ENCODE assay signal across 8 cellular contexts in genomic region chr9:2087500-2088313, GRCh38.
A peak's percentile ranks its signal among the peaks of the same experiment; 100 is the strongest.
DNase-seq lines count a peak whose midpoint lies in the region; ATAC-seq and TF ChIP-seq lines count a peak whose summit lies in the region.

No MANE protein-coding gene starts in this region.

- no peak overlapping the region for H3K4me2 ChIP-seq in hepatocyte

- H3K36me3 Mint-ChIP-seq in CD4-positive, CD25-positive, alpha-beta regulatory T cell, result peaks cover 68% of the 10 kb centered on the region
- peaks cover 67% of the 10 kb centered on the region for H3K36me3 Mint-ChIP-seq in activated CD8-positive, alpha-beta T cell treated with anti-CD3 and anti-CD28 coated beads for 36 hours (ENCODE audit: low read depth)

- H3K27ac Mint-ChIP-seq in CD4-positive, CD25-positive, alpha-beta regulatory T cell, result peak overlapping the region in 2 of 3 donors; percentile 30 to 53
- peak overlapping the region; percentile 31 for H3K27ac Mint-ChIP-seq in activated CD8-positive, alpha-beta T cell treated with anti-CD3 and anti-CD28 coated beads for 36 hours

- no peaks in the 10 kb centered on the region for H3K4me1 ChIP-seq in CD4-positive, CD25-positive, alpha-beta regulatory T cell (ENCODE audit: control insufficient read depth, insufficient read depth, low read length, poor library complexity, severe bottlenecking)
- H3K4me1 ChIP-seq in hepatocyte (ENCODE audit: insufficient read depth), result no peaks in the 10 kb centered on the region

- no peaks in the 10 kb centered on the region for H3K27me3 ChIP-seq in CD4-positive, CD25-positive, alpha-beta regulatory T cell (ENCODE audit: control insufficient read depth, insufficient read depth, low read length)
- no peaks in the 10 kb centered on the region for H3K27me3 ChIP-seq in hepatocyte

- POLR2A ChIA-PET in activated CD8-positive, alpha-beta T cell treated with anti-CD3 and anti-CD28 coated beads for 36 hours (lab: Charles Lee), result interaction anchor here (0.6 to 1.3 kb wide), 4 partner anchors 32 to 76 kb away, joined by 4 read pairs; partner anchors contain the start of gene SMARCA2

- no peak overlapping the region for H3K4me3 Mint-ChIP-seq in CD4-positive, CD25-positive, alpha-beta regulatory T cell
- H3K4me3 Mint-ChIP-seq in activated CD8-positive, alpha-beta T cell treated with anti-CD3 and anti-CD28 coated beads for 36 hours, result no peak overlapping the region

- no peaks in the 10 kb centered on the region for H4K20me1 ChIP-seq in hepatocyte (ENCODE audit: insufficient read depth, poor library complexity, severe bottlenecking)

- no peaks in the 10 kb centered on the region for H3K9me2 ChIP-seq in hepatocyte (replicated peaks; ENCODE audit: insufficient read depth)

- peaks cover 91% of the 10 kb centered on the region for H3K36me3 ChIP-seq in CD4-positive, CD25-positive, alpha-beta regulatory T cell (ENCODE audit: control insufficient read depth, insufficient read depth, low read length)
- H3K36me3 ChIP-seq in hepatocyte (replicated peaks; ENCODE audit: insufficient read depth, low read depth), result peaks cover 6% of the 10 kb centered on the region

- DNase-seq in CD4-positive, CD25-positive, alpha-beta regulatory T cell, result peak in 2 of 3 donors; percentile 65 to 72
- DNase-seq in NCI-H187 treated with DMSO at 0.1 percent for 48 hours (lab: John Stamatoyannopoulos, UW) (peak; percentile 5), hepatocyte (ENCODE audit: low spot score) (peak; percentile 33), stromal cell of bone marrow (ENCODE audit: low read depth) (peak; percentile 44), islet precursor cell (no peak)
- peak; percentile 37 for DNase-seq in activated CD8-positive, alpha-beta T cell treated with anti-CD3 and anti-CD28 coated beads for 36 hours

- intact Hi-C loops in activated CD8-positive, alpha-beta T cell treated with anti-CD3 and anti-CD28 coated beads for 36 hours (cut with micrococcal nuclease), result loop anchor here (5.0 to 10.0 kb wide), 2 partner anchors 145 to 383 kb away; no protein-coding TSS in a partner anchor

- CTCF ChIA-PET in activated CD8-positive, alpha-beta T cell treated with anti-CD3 and anti-CD28 coated beads for 36 hours (lab: Charles Lee), result interaction anchor here (0.7 to 3.1 kb wide), 45 partner anchors 9 to 408 kb away, joined by 3 to 25 read pairs (median 4); partner anchors contain the start of gene SMARCA2

- peak; percentile 80 for TF ChIP-seq CTCF in activated CD8-positive, alpha-beta T cell treated with anti-CD3 and anti-CD28 coated beads for 36 hours (IDR thresholded peaks at IDR 0.05)
- peak; percentile 57 for TF ChIP-seq CTCF in hepatocyte (IDR thresholded peaks at IDR 0.05; ENCODE audit: poor library complexity)

- peaks cover 6 to 21% (median 10%) of the 10 kb centered on the region in 4 donors for H3K4me1 Mint-ChIP-seq in CD4-positive, CD25-positive, alpha-beta regulatory T cell
- peaks cover 22% of the 10 kb centered on the region for H3K4me1 Mint-ChIP-seq in activated CD8-positive, alpha-beta T cell treated with anti-CD3 and anti-CD28 coated beads for 36 hours (ENCODE audit: low read depth)

- ATAC-seq in CD4-positive, CD25-positive, alpha-beta regulatory T cell (ENCODE audit: low read depth in 2 of 2), result peak; percentile 77 to 92
- ATAC-seq in GM18498 (IDR thresholded peaks at IDR 0.05; ENCODE audit: unreplicated experiment) (peak; percentile 87), HG02763 (IDR thresholded peaks at IDR 0.05; ENCODE audit: unreplicated experiment) (peak; percentile 70)
- peak; percentile 98 for ATAC-seq in activated CD8-positive, alpha-beta T cell treated with anti-CD3 and anti-CD28 coated beads for 36 hours

- no peaks in the 10 kb centered on the region for H3K9me3 Mint-ChIP-seq in CD4-positive, CD25-positive, alpha-beta regulatory T cell
- no peaks in the 10 kb centered on the region for H3K9me3 Mint-ChIP-seq in activated CD8-positive, alpha-beta T cell treated with anti-CD3 and anti-CD28 coated beads for 36 hours

- no peak overlapping the region for H3K4me3 ChIP-seq in CD4-positive, CD25-positive, alpha-beta regulatory T cell (ENCODE audit: low read depth, low read length)
- no peak overlapping the region for H3K4me3 ChIP-seq in hepatocyte

- H3K79me2 ChIP-seq in hepatocyte, result no peaks in the 10 kb centered on the region

- H3K27ac ChIP-seq in CD4-positive, CD25-positive, alpha-beta regulatory T cell (ENCODE audit: insufficient read depth, low read length, poor library complexity, severe bottlenecking), result no peak overlapping the region
- H3K27ac ChIP-seq in hepatocyte, result no peak overlapping the region

- WGBS in hepatocyte (ENCODE audit: low lambda C conversion rate, missing lambda C conversion rate), result 80% methylated on average over 6 of the region's 6 CpGs

- H2AFZ ChIP-seq in hepatocyte, result no peak overlapping the region

- H3K27me3 Mint-ChIP-seq in CD4-positive, CD25-positive, alpha-beta regulatory T cell, result no peaks in the 10 kb centered on the region
- no peaks in the 10 kb centered on the region for H3K27me3 Mint-ChIP-seq in activated CD8-positive, alpha-beta T cell treated with anti-CD3 and anti-CD28 coated beads for 36 hours

- H3K9me3 ChIP-seq in CD4-positive, CD25-positive, alpha-beta regulatory T cell (ENCODE audit: control insufficient read depth in 2 of 2, low read length in 2 of 2), result no peaks in the 10 kb centered on the region
- H3K9me3 ChIP-seq in hepatocyte (ENCODE audit: low read depth), result no peaks in the 10 kb centered on the region
